ENCODE assay signal across 2 cellular contexts in genomic region chr10:38072552-38072951, GRCh38.
TF ChIP-seq lines count a peak whose summit lies in the region.

No MANE protein-coding gene starts in this region.

TF ChIP-seq in GM12891, 5 proteins besides CTCF, POLR2A, EP300 and RAD21:
- TF ChIP-seq PAX5 (IDR thresholded peaks at IDR 0.05; ENCODE audit: insufficient read depth, low read length, severe bottlenecking) (no peak), SPI1 (IDR thresholded peaks at IDR 0.05; ENCODE audit: low read depth, low read length) (peak; percentile 52; the same call in 1 of the 2 replicates)

TF ChIP-seq in K562, 482 proteins besides CTCF, POLR2A, EP300 and RAD21:
- peak; percentile 46; the same call in 1 of the 2 replicates for TF ChIP-seq SPI1 (IDR thresholded peaks at IDR 0.05; ENCODE audit: borderline replicate concordance, low read depth, low read length)
- TF ChIP-seq KDM5B (IDR thresholded peaks at IDR 0.05; ENCODE audit: insufficient replicate concordance, low read depth, low read length): no peak
